ENCODE assay signal across 1 cellular context in genomic region chr3:149224736-149225594, GRCh38.
TF ChIP-seq lines count a peak whose summit lies in the region.

No MANE protein-coding gene starts in this region.

TF ChIP-seq in K562, 482 proteins besides CTCF, POLR2A, EP300 and RAD21 (continued from another document and continues in another):
- TF ChIP-seq ZNF347 (CRISPR knock-in tag; IDR thresholded peaks at IDR 0.05; ENCODE audit: low read depth), result no peak
- TF ChIP-seq ZNF583 (CRISPR knock-in tag; IDR thresholded peaks at IDR 0.05), result no peak
- no peak for TF ChIP-seq EZH2 (IDR thresholded peaks at IDR 0.05; ENCODE audit: borderline replicate concordance, low read depth, low read length)
- TF ChIP-seq BRD4 (IDR thresholded peaks at IDR 0.05), result no peak
- TF ChIP-seq ARID1B (IDR thresholded peaks at IDR 0.05), result peak; percentile 61
- peak; percentile 59 for TF ChIP-seq MAFG (tag; conservative IDR thresholded peaks at IDR 0.05)
- TF ChIP-seq DDX20 (tag; IDR thresholded peaks at IDR 0.05; ENCODE audit: low read depth), result no peak
- TF ChIP-seq ZNF707 (CRISPR knock-in tag; conservative IDR thresholded peaks at IDR 0.05), result no peak
- TF ChIP-seq ZNF282 (CRISPR knock-in tag; IDR thresholded peaks at IDR 0.05), result no peak
- no peak for TF ChIP-seq ZNF507 (tag; conservative IDR thresholded peaks at IDR 0.05)
- no peak for TF ChIP-seq HNRNPUL1 (IDR thresholded peaks at IDR 0.05; ENCODE audit: low read length)
- TF ChIP-seq ETV1 (tag; conservative IDR thresholded peaks at IDR 0.05; ENCODE audit: low read depth), result peak; percentile 70
- TF ChIP-seq NR0B1 (IDR thresholded peaks at IDR 0.05; ENCODE audit: partially characterized antibody), result no peak
- no peak for TF ChIP-seq GABPB1 (CRISPR knock-in tag; IDR thresholded peaks at IDR 0.05)
- TF ChIP-seq RBM25 (IDR thresholded peaks at IDR 0.05; ENCODE audit: low read depth, low read length, severe bottlenecking), result no peak
- TF ChIP-seq MBD2 (IDR thresholded peaks at IDR 0.05; ENCODE audit: borderline replicate concordance, low read depth), result no peak
- TF ChIP-seq MGA (IDR thresholded peaks at IDR 0.05), result 0 out of 2 replicates have a peak, but pooled peaks have one; percentile 20
- TF ChIP-seq EP400 (IDR thresholded peaks at IDR 0.05), result 0 out of 2 replicates have a peak, but pooled peaks have one; percentile 26
- no peak for TF ChIP-seq RFX5 (IDR thresholded peaks at IDR 0.05; ENCODE audit: low read depth, low read length)
- no peak for TF ChIP-seq ZFPM2 (CRISPR knock-in tag; IDR thresholded peaks at IDR 0.05)
- no peak for TF ChIP-seq TARDBP (IDR thresholded peaks at IDR 0.05)
- no peak for TF ChIP-seq MCM5 (IDR thresholded peaks at IDR 0.05; ENCODE audit: low read depth)
- no peak for TF ChIP-seq AFF4 (CRISPR knock-in tag; IDR thresholded peaks at IDR 0.05)
- no peak for TF ChIP-seq NELFE (IDR thresholded peaks at IDR 0.05; ENCODE audit: insufficient read depth, insufficient read length)
- TF ChIP-seq RBM15 (IDR thresholded peaks at IDR 0.05; ENCODE audit: insufficient read depth, low read length), result no peak
- no peak for TF ChIP-seq SMARCE1 (IDR thresholded peaks at IDR 0.05)
- TF ChIP-seq E2F1 (CRISPR knock-in tag; IDR thresholded peaks at IDR 0.05), result no peak
- TF ChIP-seq RHOXF2B (CRISPR knock-in tag; conservative IDR thresholded peaks at IDR 0.05), result no peak
- TF ChIP-seq ZKSCAN8 (CRISPR knock-in tag; IDR thresholded peaks at IDR 0.05), result no peak
- TF ChIP-seq CBX5 (IDR thresholded peaks at IDR 0.05; ENCODE audit: borderline replicate concordance, low read depth), result no peak
- TF ChIP-seq HNRNPL (IDR thresholded peaks at IDR 0.05; ENCODE audit: low read depth, low read length), result no peak
- TF ChIP-seq PRDM10 (IDR thresholded peaks at IDR 0.05; ENCODE audit: partially characterized antibody), result no peak
- TF ChIP-seq FOSL1 (tag; conservative IDR thresholded peaks at IDR 0.05), result peak; percentile 65; the same call in 1 of the 2 replicates
- 0 out of 4 replicates have a peak, but pooled peaks of 1 of the 2 experiments have one; percentile 33 for TF ChIP-seq MAZ (CRISPR knock-in tag; conservative IDR thresholded peaks at IDR 0.05 in 1 of 2, IDR thresholded peaks at IDR 0.05 in 1 of 2)
- no peak for TF ChIP-seq ZNF512 (tag; IDR thresholded peaks at IDR 0.05)
- TF ChIP-seq ZNF655 (CRISPR knock-in tag; IDR thresholded peaks at IDR 0.05), result no peak
